Comparison of ENCODE assay signal across 8 cellular contexts in the genomic region with DNA sequence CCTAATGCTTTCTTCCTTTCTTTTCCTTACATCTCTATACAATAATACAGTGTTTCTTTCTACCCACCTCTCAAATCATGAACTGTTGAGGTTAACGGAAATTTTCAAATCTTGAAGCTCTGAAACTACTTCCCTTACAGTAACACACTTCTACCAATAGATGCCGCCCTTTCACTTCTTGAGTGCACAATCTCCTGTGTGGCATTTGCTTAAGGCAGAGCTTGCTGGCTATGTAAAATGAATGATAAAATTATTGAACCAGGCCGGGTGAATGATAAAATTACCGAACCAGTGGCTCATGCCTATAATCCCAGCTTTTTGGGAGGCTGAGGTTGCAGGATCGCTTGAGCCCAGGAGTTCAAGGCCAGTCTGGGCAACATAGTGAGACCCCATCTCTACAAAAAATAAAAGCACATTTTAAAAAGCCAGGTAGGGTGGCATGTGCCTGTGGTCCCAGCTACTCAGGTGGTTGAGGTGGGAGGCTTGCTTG. TPM values are rescaled to one million over a fixed set of nuclear protein-coding genes. Genes with fewer than 3 reads are reported as not detected.
A peak's percentile ranks its signal among the peaks of the same experiment; 100 is the strongest.
DNase-seq lines count a peak whose midpoint lies in the region; ATAC-seq, FAIRE-seq and TF ChIP-seq lines count a peak whose summit lies in the region.

No MANE protein-coding gene starts in this region.

- peak; percentile 96 for TF ChIP-seq CTCF in KMS-11 (conservative IDR thresholded peaks at IDR 0.05; ENCODE audit: low read depth, low read length)
- peak; percentile 86 for TF ChIP-seq CTCF in Panc1 (IDR thresholded peaks at IDR 0.05)

- H3K36me3 ChIP-seq in KMS-11 (ENCODE audit: insufficient read depth): no peaks in the 10 kb centered on the region
- H3K36me3 ChIP-seq in Panc1 (ENCODE audit: control insufficient read depth, insufficient read depth, low read length): no peaks in the 10 kb centered on the region
- H3K36me3 ChIP-seq in small intestine (ENCODE audit: control insufficient read depth in 2 of 2, insufficient read depth in 2 of 2, low read length in 2 of 2): peaks cover 0 to 6% of the 10 kb centered on the region in 2 donors

- no peaks in the 10 kb centered on the region for H4K20me1 ChIP-seq in KMS-11 (ENCODE audit: insufficient read depth)

- no peaks in the 10 kb centered on the region for H3K27me3 Mint-ChIP-seq in activated naive CD4-positive, alpha-beta T cell treated with anti-CD3 and anti-CD28 coated beads for 36 hours (ENCODE audit: low read depth)

- no peak overlapping the region for H2AFZ ChIP-seq in KMS-11 (ENCODE audit: low read depth)

- POLR2A ChIA-PET in Panc1 (lab: Charles Lee): no interaction called here

- H3K4me3 ChIP-seq in KMS-11 (IDR thresholded peaks at IDR 0.05; ENCODE audit: insufficient read depth, low read depth, low read length): no peak overlapping the region
- no peak overlapping the region for H3K4me3 ChIP-seq in Panc1 (ENCODE audit: low read depth in 2 of 2, low read length in 2 of 2)
- H3K4me3 ChIP-seq in small intestine (ENCODE audit: low read depth in 1 of 2, low read length in 2 of 2): no peak overlapping the region

- CTCF ChIA-PET in activated naive CD4-positive, alpha-beta T cell treated with anti-CD3 and anti-CD28 coated beads for 36 hours (lab: Charles Lee): interaction anchor here (0.5 to 4.5 kb wide), 36 partner anchors 8 to 395 kb away, joined by 3 to 60 read pairs (median 6); a partner anchor contains a TSS
- CTCF ChIA-PET in Panc1 (lab: Charles Lee): interaction anchor here (0.6 to 2.3 kb wide), 10 partner anchors 33 to 263 kb away, joined by 3 to 16 read pairs (median 3); a partner anchor contains a TSS

- H3K9me3 Mint-ChIP-seq in activated naive CD4-positive, alpha-beta T cell treated with anti-CD3 and anti-CD28 coated beads for 36 hours: no peaks in the 10 kb centered on the region

- peaks cover 27% of the 10 kb centered on the region for H3K36me3 Mint-ChIP-seq in activated naive CD4-positive, alpha-beta T cell treated with anti-CD3 and anti-CD28 coated beads for 36 hours (ENCODE audit: low read depth)

- peaks cover 32% of the 10 kb centered on the region; the same call in 1 of the 2 replicates for H3K79me2 ChIP-seq in KMS-11 (ENCODE audit: insufficient read depth, low read depth)

- peaks cover 76% of the 10 kb centered on the region for H3K4me1 Mint-ChIP-seq in activated naive CD4-positive, alpha-beta T cell treated with anti-CD3 and anti-CD28 coated beads for 36 hours (ENCODE audit: low read depth)

- intact Hi-C loops in activated naive CD4-positive, alpha-beta T cell treated with anti-CD3 and anti-CD28 coated beads for 36 hours (cut with micrococcal nuclease): loop anchor here (1.0 to 2.0 kb wide), 3 partner anchors 33 to 247 kb away; no protein-coding TSS in a partner anchor
- intact Hi-C loops in Panc1 (cut with micrococcal nuclease; ENCODE audit: unreplicated experiment): loop anchor here (2.0 to 5.0 kb wide), 2 partner anchors 53 to 248 kb away; no protein-coding TSS in a partner anchor

- no peaks in the 10 kb centered on the region for H3K27me3 ChIP-seq in KMS-11 (ENCODE audit: insufficient read depth, low read depth)
- no peaks in the 10 kb centered on the region for H3K27me3 ChIP-seq in Panc1 (ENCODE audit: control insufficient read depth, insufficient read depth, low read length)
- H3K27me3 ChIP-seq in small intestine (ENCODE audit: control insufficient read depth in 2 of 2, insufficient read depth in 2 of 2, low read length in 2 of 2): no peaks in the 10 kb centered on the region

- H3K9ac ChIP-seq in KMS-11: no peak overlapping the region

- peak; percentile 59 for DNase-seq in activated naive CD4-positive, alpha-beta T cell treated with anti-CD3 and anti-CD28 coated beads for 36 hours
- no peak for DNase-seq in activated naive CD4-positive, alpha-beta T cell (lab: John Stamatoyannopoulos, UW)
- peak; percentile 47 for DNase-seq in Panc1 (ENCODE audit: low read depth, low spot score)
- DNase-seq in astrocyte of the hippocampus (ENCODE audit: low read depth, low spot score): peak; percentile 84
- DNase-seq in hippocampal formation (lab: John Stamatoyannopoulos, UW): peak; percentile 19 to 88
- peak; percentile 80 for DNase-seq in small intestine

- H3K4me2 ChIP-seq in KMS-11: peak overlapping the region; percentile 1; the same call in 1 of the 2 replicates

- in situ Hi-C loops in Panc1 (cut with HindIII; ENCODE audit: low pct_unique_long_range_greater_than_20kb, low sequenced_read_pairs): no loop called here

- no peak overlapping the region for H3K4me3 Mint-ChIP-seq in activated naive CD4-positive, alpha-beta T cell treated with anti-CD3 and anti-CD28 coated beads for 36 hours

- H3K27ac ChIP-seq in KMS-11 (0 out of 2 replicates have a peak overlapping the region, but pooled peaks have one; percentile 4), Panc1 (ENCODE audit: low read length) (peak overlapping the region; percentile 63), small intestine (ENCODE audit: low read depth in 1 of 2, low read length in 1 of 2) (no peak overlapping the region)

- H3K9me3 ChIP-seq in Panc1 (ENCODE audit: control insufficient read depth, insufficient read depth, low read depth, low read length) (no peaks in the 10 kb centered on the region), small intestine (ENCODE audit: control insufficient read depth, low read depth) (no peaks in the 10 kb centered on the region)

- peaks cover 84% of the 10 kb centered on the region for H3K4me1 ChIP-seq in KMS-11 (ENCODE audit: low read depth, poor library complexity, severe bottlenecking)
- peaks cover 16% of the 10 kb centered on the region for H3K4me1 ChIP-seq in Panc1 (ENCODE audit: control insufficient read depth, insufficient read depth, low read length)
- H3K4me1 ChIP-seq in small intestine (ENCODE audit: control insufficient read depth in 2 of 2, insufficient read depth in 1 of 2, low read depth in 1 of 2, low read length in 1 of 2): no peaks in the 10 kb centered on the region

- WGBS in small intestine, 3 donors: 20 to 35% (median 26%) methylated on average over 5 of the region's 5 CpGs

- no TSS peak for BruUV-seq in Panc1 (replicated peaks; lab: Mats Ljungman, UMichigan)

- FAIRE-seq in small intestine (lab: Jason Lieb, UNC): no peak

- ATAC-seq in Panc1 (peak; percentile 86), HG02852 (IDR thresholded peaks at IDR 0.05; ENCODE audit: unreplicated experiment) (no peak)

- H3K27ac Mint-ChIP-seq in activated naive CD4-positive, alpha-beta T cell treated with anti-CD3 and anti-CD28 coated beads for 36 hours: peak overlapping the region; percentile 90

RNA-seq across cellular contexts. Expression of a gene that starts 56.8 kb away (rescaled TPM):
- total RNA-seq in activated naive CD4-positive, alpha-beta T cell treated with anti-CD3 and anti-CD28 coated beads for 36 hours: under 1 TPM; 0.40 to 0.48 TPM
- not detected for total RNA-seq in Panc1 (2021; ENCODE audit: unreplicated experiment)
- 0.05 TPM for polyA plus RNA-seq in Panc1 (2012; ENCODE audit: insufficient read length)
- polyA plus RNA-seq in small intestine: 1 to 10 TPM in 1 of 3 donors, not detected in 2; 1.0 TPM

Comparison
In these comparisons a context has a peak if more than half of its experiments do, and no peak if none do; other contexts are left out.
1. DNase-seq: peak in activated naive CD4-positive, alpha-beta T cell treated with anti-CD3 and anti-CD28 coated beads for 36 hours (single experiment), Panc1 (single experiment), astrocyte of the hippocampus (single experiment), hippocampal formation (2 of 2) and small intestine (single experiment); none in activated naive CD4-positive, alpha-beta T cell (0 of 4).
2. H3K27ac ChIP-seq: peak in KMS-11 (single experiment) and Panc1 (single experiment); none in small intestine (0 of 2).